In genomic region chr11:125078016-125078415, GRCh38 we compare ENCODE assay signal across 1 cellular context.
TF ChIP-seq lines count a peak whose summit lies in the region.

No MANE protein-coding gene starts in this region.

TF ChIP-seq in IMR-90, 13 proteins besides CTCF, POLR2A, EP300 and RAD21:
- no peak for TF ChIP-seq ELK1 (IDR thresholded peaks at IDR 0.05; ENCODE audit: borderline replicate concordance, low read depth, low read length)
- no peak for TF ChIP-seq SMC3 (IDR thresholded peaks at IDR 0.05; ENCODE audit: low read depth, low read length)
- no peak for TF ChIP-seq NFE2L2 (IDR thresholded peaks at IDR 0.05; ENCODE audit: low read depth, low read length)
- TF ChIP-seq FOS (IDR thresholded peaks at IDR 0.05; ENCODE audit: low read depth, low read length), result no peak
- no peak for TF ChIP-seq RFX5 (IDR thresholded peaks at IDR 0.05; ENCODE audit: low read depth, low read length)
- TF ChIP-seq BHLHE40 (IDR thresholded peaks at IDR 0.05; ENCODE audit: low read depth, low read length), result no peak
- TF ChIP-seq MXI1 (IDR thresholded peaks at IDR 0.05; ENCODE audit: borderline replicate concordance, low read depth, low read length), result no peak
- no peak for TF ChIP-seq CEBPB (IDR thresholded peaks at IDR 0.05; ENCODE audit: low read depth, low read length)
- TF ChIP-seq, protein P1, sequence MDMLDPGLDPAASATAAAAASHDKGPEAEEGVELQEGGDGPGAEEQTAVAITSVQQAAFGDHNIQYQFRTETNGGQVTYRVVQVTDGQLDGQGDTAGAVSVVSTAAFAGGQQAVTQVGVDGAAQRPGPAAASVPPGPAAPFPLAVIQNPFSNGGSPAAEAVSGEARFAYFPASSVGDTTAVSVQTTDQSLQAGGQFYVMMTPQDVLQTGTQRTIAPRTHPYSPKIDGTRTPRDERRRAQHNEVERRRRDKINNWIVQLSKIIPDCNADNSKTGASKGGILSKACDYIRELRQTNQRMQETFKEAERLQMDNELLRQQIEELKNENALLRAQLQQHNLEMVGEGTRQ (IDR thresholded peaks at IDR 0.05; ENCODE audit: low read depth, low read length), result no peak
- TF ChIP-seq RCOR1 (IDR thresholded peaks at IDR 0.05; ENCODE audit: insufficient replicate concordance, low read length), result no peak
- no peak for TF ChIP-seq MAFK (IDR thresholded peaks at IDR 0.05; ENCODE audit: low read depth, low read length)
- no peak for TF ChIP-seq CHD1 (IDR thresholded peaks at IDR 0.05; ENCODE audit: low read depth, low read length)
- no peak for TF ChIP-seq MAZ (IDR thresholded peaks at IDR 0.05; ENCODE audit: borderline replicate concordance, low read depth, low read length)
